ENCODE assay signal across 17 cellular contexts in the genomic region with DNA sequence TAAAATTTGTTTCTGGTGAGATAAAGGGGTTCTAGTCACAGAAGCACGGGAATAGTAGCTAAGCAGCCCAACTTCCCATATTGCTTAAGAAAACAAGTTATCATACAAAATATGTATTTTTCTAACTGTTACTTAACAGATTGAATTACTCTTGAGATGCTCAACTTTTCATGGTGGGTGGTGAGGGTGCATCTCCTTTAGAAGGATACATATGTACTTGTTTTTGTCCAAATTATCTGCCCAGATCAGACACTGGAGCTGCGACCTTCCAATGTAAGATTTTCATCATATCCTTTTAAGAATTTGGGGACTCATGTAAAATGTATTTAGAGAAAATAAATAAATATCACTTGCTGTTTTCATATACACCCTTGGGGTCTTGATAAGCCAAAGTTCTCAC.
"Had no signal": no experiment of that assay in that cellular context is flagged by ENCODE, and none has a peak within 500 bp of the region (broad histone marks: within the 10 kb centered on the region; RNA-seq: fewer than 3 reads in every experiment).

No MANE protein-coding gene starts in this region.

- H3K27me3 Mint-ChIP-seq: effector memory CD8-positive, alpha-beta T cell; naive B cell; stimulated activated memory B cell treated with anti-CD40 and anti-IgM and Interleukin-4, amounts not matched to agents 10 μg/mL and 1 μg/mL and 100 μg/mL, for 72 hours; stimulated activated naive CD8-positive, alpha-beta T cell treated with anti-CD3 and anti-CD28 coated beads, Interleukin-15, amount 100 ng/mL, for 72 hours had no signal

- H3K36me3 Mint-ChIP-seq: naive B cell; stimulated activated memory B cell treated with anti-CD40 and anti-IgM and Interleukin-4, amounts not matched to agents 10 μg/mL and 1 μg/mL and 100 μg/mL, for 72 hours had no signal

- DNase-seq: effector memory CD8-positive, alpha-beta T cell; gastrocnemius medialis; glutamatergic neuron; left cardiac atrium; left ventricle myocardium superior; mesendoderm; naive B cell; psoas muscle; retina; right lobe of liver; stimulated activated CD4-positive, alpha-beta T cell treated with anti-CD3 and anti-CD28 coated beads, Interleukin-1b, Interleukin-23, amount 100 ng/mL, for 48 hours; stimulated activated CD4-positive, alpha-beta T cell treated with anti-CD3 and anti-CD28 coated beads, Interleukin-4, amount 100 ng/mL, for 24 hours; stimulated activated naive CD8-positive, alpha-beta T cell treated with anti-CD3 and anti-CD28 coated beads, Interleukin-15, amount 100 ng/mL, for 72 hours; tibial artery; upper lobe of right lung had no signal

- H3K4me1 Mint-ChIP-seq: naive B cell; nephron; stimulated activated memory B cell treated with anti-CD40 and anti-IgM and Interleukin-4, amounts not matched to agents 10 μg/mL and 1 μg/mL and 100 μg/mL, for 72 hours; stimulated activated naive CD8-positive, alpha-beta T cell treated with anti-CD3 and anti-CD28 coated beads, Interleukin-15, amount 100 ng/mL, for 72 hours had no signal

- ATAC-seq: effector memory CD8-positive, alpha-beta T cell; gastrocnemius medialis; left cardiac atrium; left ventricle myocardium superior; psoas muscle; right lobe of liver; stimulated activated memory B cell treated with anti-CD40 and anti-IgM and Interleukin-4, amounts not matched to agents 10 μg/mL and 1 μg/mL and 100 μg/mL, for 72 hours; stimulated activated naive CD8-positive, alpha-beta T cell treated with anti-CD3 and anti-CD28 coated beads, Interleukin-15, amount 100 ng/mL, for 72 hours; upper lobe of right lung had no signal

- H3K27ac Mint-ChIP-seq: effector memory CD8-positive, alpha-beta T cell; naive B cell; nephron; stimulated activated memory B cell treated with anti-CD40 and anti-IgM and Interleukin-4, amounts not matched to agents 10 μg/mL and 1 μg/mL and 100 μg/mL, for 72 hours; stimulated activated naive CD8-positive, alpha-beta T cell treated with anti-CD3 and anti-CD28 coated beads, Interleukin-15, amount 100 ng/mL, for 72 hours had no signal

- H3K9me3 Mint-ChIP-seq: nephron; stimulated activated memory B cell treated with anti-CD40 and anti-IgM and Interleukin-4, amounts not matched to agents 10 μg/mL and 1 μg/mL and 100 μg/mL, for 72 hours had no signal

- H3K4me3 Mint-ChIP-seq: effector memory CD8-positive, alpha-beta T cell; naive B cell; nephron; stimulated activated memory B cell treated with anti-CD40 and anti-IgM and Interleukin-4, amounts not matched to agents 10 μg/mL and 1 μg/mL and 100 μg/mL, for 72 hours; stimulated activated naive CD8-positive, alpha-beta T cell treated with anti-CD3 and anti-CD28 coated beads, Interleukin-15, amount 100 ng/mL, for 72 hours had no signal
